ENCODE assay signal across 15 cellular contexts in genomic region chr5:14182761-14183160, GRCh38. TPM values are rescaled to one million over a fixed set of nuclear protein-coding genes. Genes with fewer than 3 reads are reported as not detected.
DNase-seq lines count a peak whose midpoint lies in the region; ATAC-seq and TF ChIP-seq lines count a peak whose summit lies in the region.
"Had no signal": no experiment of that assay in that cellular context is flagged by ENCODE, and none has a peak within 500 bp of the region (broad histone marks: within the 10 kb centered on the region; RNA-seq: fewer than 3 reads in every experiment).

No MANE protein-coding gene starts in this region.

- H3K27ac Mint-ChIP-seq in HFFc6 (peak overlapping the region; percentile 91), glutamatergic neuron (ENCODE audit: unreplicated experiment) (no peak overlapping the region)
- H3K27ac Mint-ChIP-seq: activated CD8-positive, alpha-beta T cell treated with anti-CD3 and anti-CD28 coated beads for 36 hours had no signal

- no peak overlapping the region for H3K9ac ChIP-seq in skeletal muscle tissue (ENCODE audit: low read depth in 1 of 3, low read length in 3 of 3)

- H3K36me3 ChIP-seq in ascending aorta, result no peaks in the 10 kb centered on the region
- no peaks in the 10 kb centered on the region for H3K36me3 ChIP-seq in skeletal muscle tissue (ENCODE audit: control insufficient read depth in 3 of 3, insufficient read depth in 3 of 3, low read length in 3 of 3)

- H3K4me3 Mint-ChIP-seq in HFFc6 (peak overlapping the region; percentile 73), glutamatergic neuron (ENCODE audit: unreplicated experiment) (no peak overlapping the region)
- H3K4me3 Mint-ChIP-seq: activated CD8-positive, alpha-beta T cell treated with anti-CD3 and anti-CD28 coated beads for 36 hours; CD14-positive monocyte; H9 had no signal

- intact Hi-C loops in ascending aorta (cut with DNase I), result loop anchor here (1.0 to 10.0 kb wide), 2 partner anchors 38 to 482 kb away; partner anchors contain the start of gene OTULIN

- TF ChIP-seq CTCF in HFFc6 (IDR thresholded peaks at IDR 0.05) (no peak), ascending aorta (IDR thresholded peaks at IDR 0.05) (no peak), glutamatergic neuron (IDR thresholded peaks at IDR 0.05; ENCODE audit: partially characterized antibody, unreplicated experiment) (no peak)

- H3K9me3 ChIP-seq in ascending aorta, result no peaks in the 10 kb centered on the region
- H3K9me3 ChIP-seq in skeletal muscle tissue (ENCODE audit: control insufficient read depth in 3 of 3, low read length in 3 of 3), result no peaks in the 10 kb centered on the region

- peaks cover 26 to 77% of the 10 kb centered on the region in 2 donors for H3K4me1 ChIP-seq in ascending aorta
- H3K4me1 ChIP-seq in skeletal muscle tissue (ENCODE audit: control insufficient read depth in 3 of 3, insufficient read depth in 3 of 3, low read length in 3 of 3), result peaks cover 39 to 57% (median 49%) of the 10 kb centered on the region in 3 donors

- H3K36me3 Mint-ChIP-seq in HFFc6 (ENCODE audit: low read depth) (peaks cover 32% of the 10 kb centered on the region), glutamatergic neuron (ENCODE audit: unreplicated experiment) (no peaks in the 10 kb centered on the region)
- H3K36me3 Mint-ChIP-seq: CD14-positive monocyte had no signal

- H3K9me3 Mint-ChIP-seq in HFFc6 (no peaks in the 10 kb centered on the region), glutamatergic neuron (ENCODE audit: unreplicated experiment) (peaks cover 5% of the 10 kb centered on the region)
- H3K9me3 Mint-ChIP-seq: activated CD8-positive, alpha-beta T cell treated with anti-CD3 and anti-CD28 coated beads for 36 hours; CD14-positive monocyte; H9 had no signal

- DNase-seq in HFFc6, result no peak
- DNase-seq in ascending aorta (ENCODE audit: low spot score in 2 of 2), result no peak
- DNase-seq in glutamatergic neuron, result peak; percentile 25
- no peak for DNase-seq in NCI-H748 (lab: John Stamatoyannopoulos, UW; ENCODE audit: unreplicated experiment)
- DNase-seq: activated CD8-positive, alpha-beta T cell treated with anti-CD3 and anti-CD28 coated beads for 36 hours; activated effector memory CD4-positive, alpha-beta T cell treated with Interleukin-2 at 50 U/mL for 16 hours; H9; MM.1S; T-helper 9 cell had no signal

- peak overlapping the region; percentile 95 to 99 for H3K27ac ChIP-seq in ascending aorta
- peak overlapping the region; percentile 23 for H3K27ac ChIP-seq in skeletal muscle tissue (ENCODE audit: low read depth, low read length)

- H3K27me3 ChIP-seq in ascending aorta (no peaks in the 10 kb centered on the region), skeletal muscle tissue (ENCODE audit: control insufficient read depth in 3 of 3, insufficient read depth in 3 of 3, low read length in 3 of 3) (no peaks in the 10 kb centered on the region)

- H3K4me3 ChIP-seq in ascending aorta (peak overlapping the region in 1 of 2 donors; percentile 52), skeletal muscle tissue (ENCODE audit: low read length in 3 of 3) (no peak overlapping the region)

- H3K4me1 Mint-ChIP-seq in HFFc6 (ENCODE audit: low read depth) (peaks cover 95% of the 10 kb centered on the region), glutamatergic neuron (ENCODE audit: low read depth, unreplicated experiment) (peaks cover 66% of the 10 kb centered on the region)

- ATAC-seq in GM18498 (IDR thresholded peaks at IDR 0.05; ENCODE audit: unreplicated experiment), result no peak
- no peak for ATAC-seq in HG03025 (IDR thresholded peaks at IDR 0.05; ENCODE audit: low FRiP score, unreplicated experiment)
- ATAC-seq in GM21723 (IDR thresholded peaks at IDR 0.05; ENCODE audit: unreplicated experiment), result no peak
- ATAC-seq: activated CD8-positive, alpha-beta T cell treated with anti-CD3 and anti-CD28 coated beads for 36 hours had no signal

- no peaks in the 10 kb centered on the region for H3K27me3 Mint-ChIP-seq in HFFc6 (ENCODE audit: insufficient read depth)
- H3K27me3 Mint-ChIP-seq in glutamatergic neuron (ENCODE audit: unreplicated experiment), result peaks cover 6% of the 10 kb centered on the region
- H3K27me3 Mint-ChIP-seq: activated CD8-positive, alpha-beta T cell treated with anti-CD3 and anti-CD28 coated beads for 36 hours; progenitor cell of endocrine pancreas had no signal

RNA-seq across cellular contexts. Expression of gene TRIO, which starts 39.6 kb away (rescaled TPM):
- total RNA-seq in HFFc6 (2021; fragmentation: NEBNext Ultra II Directional; extraction: Animal tissue kit (Norgen Biotek cat#: 25700)), result 100 to 1,000 TPM; 167 to 219 (median 190) TPM
- total RNA-seq in ascending aorta (262 TPM), glutamatergic neuron (ENCODE audit: unreplicated experiment) (281 TPM), skeletal muscle tissue (200 TPM)
